Comparison of ENCODE assay signal across 31 cellular contexts in genomic region chr4:62302710-62303109, GRCh38.
"Had no signal": no experiment of that assay in that cellular context is flagged by ENCODE, and none has a peak within 500 bp of the region (broad histone marks: within the 10 kb centered on the region; RNA-seq: fewer than 3 reads in every experiment).

No MANE protein-coding gene starts in this region.

- H3K4me3 ChIP-seq: adrenal gland, body of pancreas, esophagus squamous epithelium, gastroesophageal sphincter had no signal

- H3K9me3 ChIP-seq: adrenal gland, body of pancreas had no signal

- DNase-seq: activated CD4-positive, alpha-beta memory T cell treated with anti-CD3 and anti-CD28 coated beads for 36 hours; activated CD4-positive, alpha-beta T cell treated with anti-CD3 and anti-CD28 coated beads for 36 hours; activated CD4-positive, alpha-beta T cell treated with anti-CD3 and anti-CD28 coated beads, Interleukin-2, amount 10 ng/mL, durations not matched to agents 24 days and 14 days; activated CD4-positive, CD25-positive, alpha-beta regulatory T cell; activated CD4-positive, CD25-positive, alpha-beta regulatory T cell treated with anti-CD3 and anti-CD28 coated beads, Interleukin-2, amount 50 U/mL, for 72 hours; activated CD8-positive, alpha-beta memory T cell treated with anti-CD3 and anti-CD28 coated beads, Interleukin-2, amount 10 ng/mL, durations not matched to agents 7 days and 5 days; activated CD8-positive, alpha-beta memory T cell treated with anti-CD3 and anti-CD28 coated beads, Interleukin-2, amount 50 U/mL, for 4 hours; activated CD8-positive, alpha-beta T cell treated with anti-CD3 and anti-CD28 coated beads, Interleukin-2, amount 10 ng/mL, durations not matched to agents 7 days and 5 days; activated effector memory CD4-positive, alpha-beta T cell treated with anti-CD3 and anti-CD28 coated beads, Interleukin-2, amount 50 U/mL, for 16 hours; activated naive CD4-positive, alpha-beta T cell treated with anti-CD3 and anti-CD28 coated beads for 36 hours; activated naive CD8-positive, alpha-beta T cell treated with anti-CD3 and anti-CD28 coated beads for 36 hours; activated naive CD8-positive, alpha-beta T cell treated with anti-CD3 and anti-CD28 coated beads, Interleukin-2, amount 50 U/mL, for 24 hours; activated T-cell treated with anti-CD3 and anti-CD28 coated beads, Interleukin-2, amount 50 U/mL, for 1 hour; activated T-cell treated with anti-CD3 and anti-CD28 coated beads, Interleukin-2, amount 50 U/mL, for 48 hours; adrenal gland; amygdala; aorta; body of pancreas; caudate nucleus; cortex of kidney; dermis blood vessel endothelial cell; effector CD4-positive, alpha-beta T cell; effector memory CD8-positive, alpha-beta T cell; esophagus squamous epithelium; foreskin melanocyte; T-helper 2 cell had no signal

- H3K36me3 Mint-ChIP-seq: activated CD4-positive, alpha-beta memory T cell treated with anti-CD3 and anti-CD28 coated beads for 36 hours; activated CD8-positive, alpha-beta memory T cell treated with anti-CD3 and anti-CD28 coated beads, Interleukin-2, amount 10 ng/mL, durations not matched to agents 7 days and 5 days; activated naive CD4-positive, alpha-beta T cell treated with anti-CD3 and anti-CD28 coated beads, Interleukin-2, amount 50 U/mL, for 24 hours; activated naive CD8-positive, alpha-beta T cell treated with anti-CD3 and anti-CD28 coated beads for 36 hours had no signal

- H3K27ac ChIP-seq: adrenal gland, body of pancreas, epithelial cell of prostate, esophagus squamous epithelium, gastroesophageal sphincter had no signal

- H3K27me3 Mint-ChIP-seq: activated CD4-positive, alpha-beta memory T cell treated with anti-CD3 and anti-CD28 coated beads for 36 hours; activated CD4-positive, alpha-beta T cell treated with anti-CD3 and anti-CD28 coated beads for 36 hours; activated CD4-positive, alpha-beta T cell treated with anti-CD3 and anti-CD28 coated beads, Interleukin-2, amount 10 ng/mL, durations not matched to agents 24 days and 14 days; activated CD8-positive, alpha-beta memory T cell treated with anti-CD3 and anti-CD28 coated beads, Interleukin-2, amount 10 ng/mL, durations not matched to agents 7 days and 5 days; activated naive CD4-positive, alpha-beta T cell treated with anti-CD3 and anti-CD28 coated beads, Interleukin-2, amount 50 U/mL, for 24 hours; activated naive CD8-positive, alpha-beta T cell treated with anti-CD3 and anti-CD28 coated beads for 36 hours; activated naive CD8-positive, alpha-beta T cell treated with anti-CD3 and anti-CD28 coated beads, Interleukin-2, amount 50 U/mL, for 24 hours; effector memory CD8-positive, alpha-beta T cell had no signal

- ATAC-seq: activated CD4-positive, alpha-beta T cell treated with anti-CD3 and anti-CD28 coated beads for 36 hours; activated CD8-positive, alpha-beta memory T cell treated with anti-CD3 and anti-CD28 coated beads, Interleukin-2, amount 10 ng/mL, durations not matched to agents 7 days and 5 days; activated CD8-positive, alpha-beta T cell treated with anti-CD3 and anti-CD28 coated beads, Interleukin-2, amount 10 ng/mL, durations not matched to agents 7 days and 5 days; activated naive CD8-positive, alpha-beta T cell treated with anti-CD3 and anti-CD28 coated beads, Interleukin-2, amount 50 U/mL, for 24 hours; body of pancreas; effector memory CD8-positive, alpha-beta T cell; gastroesophageal sphincter had no signal

- H3K4me1 ChIP-seq: adrenal gland, body of pancreas, esophagus squamous epithelium, gastroesophageal sphincter had no signal

- H3K4me1 Mint-ChIP-seq: activated CD4-positive, alpha-beta T cell treated with anti-CD3 and anti-CD28 coated beads for 36 hours; activated CD4-positive, alpha-beta T cell treated with anti-CD3 and anti-CD28 coated beads, Interleukin-2, amount 10 ng/mL, durations not matched to agents 24 days and 14 days; activated CD8-positive, alpha-beta memory T cell treated with anti-CD3 and anti-CD28 coated beads, Interleukin-2, amount 10 ng/mL, durations not matched to agents 7 days and 5 days; activated naive CD4-positive, alpha-beta T cell treated with anti-CD3 and anti-CD28 coated beads, Interleukin-2, amount 50 U/mL, for 24 hours; activated naive CD8-positive, alpha-beta T cell treated with anti-CD3 and anti-CD28 coated beads for 36 hours; activated naive CD8-positive, alpha-beta T cell treated with anti-CD3 and anti-CD28 coated beads, Interleukin-2, amount 50 U/mL, for 24 hours had no signal

- H3K4me3 Mint-ChIP-seq: activated CD4-positive, alpha-beta memory T cell treated with anti-CD3 and anti-CD28 coated beads for 36 hours; activated CD4-positive, alpha-beta T cell treated with anti-CD3 and anti-CD28 coated beads for 36 hours; activated CD4-positive, alpha-beta T cell treated with anti-CD3 and anti-CD28 coated beads, Interleukin-2, amount 10 ng/mL, durations not matched to agents 24 days and 14 days; activated CD8-positive, alpha-beta memory T cell treated with anti-CD3 and anti-CD28 coated beads, Interleukin-2, amount 10 ng/mL, durations not matched to agents 7 days and 5 days; activated CD8-positive, alpha-beta T cell treated with anti-CD3 and anti-CD28 coated beads, Interleukin-2, amount 10 ng/mL, durations not matched to agents 7 days and 5 days; activated naive CD4-positive, alpha-beta T cell treated with anti-CD3 and anti-CD28 coated beads for 36 hours; activated naive CD4-positive, alpha-beta T cell treated with anti-CD3 and anti-CD28 coated beads, Interleukin-2, amount 50 U/mL, for 24 hours; activated naive CD8-positive, alpha-beta T cell treated with anti-CD3 and anti-CD28 coated beads for 36 hours; activated naive CD8-positive, alpha-beta T cell treated with anti-CD3 and anti-CD28 coated beads, Interleukin-2, amount 50 U/mL, for 24 hours; activated T-helper 1 cell treated with anti-CD3 and anti-CD28 coated beads, Interleukin-12 subunit alpha, Interleukin-12 subunit beta, Interleukin-2, Interleukin-4 antibody, amounts not matched to agents 30 ng/mL and 10 ng/mL and 1 ng/mL, durations not matched to agents 14 hours and 24 hours and 36 hours; effector memory CD8-positive, alpha-beta T cell had no signal

- H3K27me3 ChIP-seq: adrenal gland, body of pancreas, esophagus squamous epithelium, gastroesophageal sphincter had no signal

- H3K36me3 ChIP-seq: adrenal gland, esophagus squamous epithelium, gastroesophageal sphincter had no signal

- H3K27ac Mint-ChIP-seq: activated CD4-positive, alpha-beta memory T cell treated with anti-CD3 and anti-CD28 coated beads for 36 hours; activated CD4-positive, alpha-beta T cell treated with anti-CD3 and anti-CD28 coated beads for 36 hours; activated CD4-positive, alpha-beta T cell treated with anti-CD3 and anti-CD28 coated beads, Interleukin-2, amount 10 ng/mL, durations not matched to agents 24 days and 14 days; activated CD8-positive, alpha-beta memory T cell treated with anti-CD3 and anti-CD28 coated beads, Interleukin-2, amount 10 ng/mL, durations not matched to agents 7 days and 5 days; activated CD8-positive, alpha-beta T cell treated with anti-CD3 and anti-CD28 coated beads, Interleukin-2, amount 10 ng/mL, durations not matched to agents 7 days and 5 days; activated naive CD4-positive, alpha-beta T cell treated with anti-CD3 and anti-CD28 coated beads for 36 hours; activated naive CD4-positive, alpha-beta T cell treated with anti-CD3 and anti-CD28 coated beads, Interleukin-2, amount 50 U/mL, for 24 hours; activated naive CD8-positive, alpha-beta T cell treated with anti-CD3 and anti-CD28 coated beads for 36 hours; activated naive CD8-positive, alpha-beta T cell treated with anti-CD3 and anti-CD28 coated beads, Interleukin-2, amount 50 U/mL, for 24 hours; activated T-helper 1 cell treated with anti-CD3 and anti-CD28 coated beads, Interleukin-12 subunit alpha, Interleukin-12 subunit beta, Interleukin-2, Interleukin-4 antibody, amounts not matched to agents 30 ng/mL and 10 ng/mL and 1 ng/mL, durations not matched to agents 14 hours and 24 hours and 36 hours; activated T-helper 2 cell treated with anti-CD3 and anti-CD28 coated beads, Interferon-gamma antibody, Interleukin-2, Interleukin-4, amounts not matched to agents 10 μg/mL and 5 μg/mL and 100 μg/mL, durations not matched to agents 14 hours and 24 hours and 36 hours; effector memory CD8-positive, alpha-beta T cell had no signal
